Comparison of ENCODE assay signal across 15 cellular contexts in genomic region chr5:174306345-174307030, GRCh38.
"Had no signal": no experiment of that assay in that cellular context is flagged by ENCODE, and none has a peak within 500 bp of the region (broad histone marks: within the 10 kb centered on the region; RNA-seq: fewer than 3 reads in every experiment).

No MANE protein-coding gene starts in this region.

- DNase-seq: activated CD4-positive, alpha-beta T cell treated with anti-CD3 and anti-CD28 coated beads for 1 hour; activated CD4-positive, alpha-beta T cell treated with anti-CD3 and anti-CD28 coated beads, Interleukin-2, amount 50 U/mL, for 48 hours; activated CD8-positive, alpha-beta memory T cell treated with anti-CD3 and anti-CD28 coated beads, Interleukin-2, amount 10 ng/mL, durations not matched to agents 7 days and 5 days; activated effector memory CD4-positive, alpha-beta T cell treated with anti-CD3 and anti-CD28 coated beads, Interleukin-2, amount 50 U/mL, for 16 hours; activated T-cell treated with anti-CD3 and anti-CD28 coated beads, Interleukin-2, amount 50 U/mL, for 4 hours; amniotic stem cell; foreskin keratinocyte; mammary epithelial cell; nucleus accumbens; psoas muscle; sigmoid colon; stimulated activated CD4-positive, alpha-beta T cell treated with anti-CD3 and anti-CD28 coated beads, Interleukin-4, amount 100 ng/mL, for 1 hour; stimulated activated CD8-positive, alpha-beta memory T cell treated with anti-CD3 and anti-CD28 coated beads, Interleukin-4, amount 100 ng/mL, for 48 hours; stimulated activated naive CD8-positive, alpha-beta T cell treated with anti-CD3 and anti-CD28 coated beads, Interleukin-15, Interleukin-2, amounts not matched to agents 100 U/mL and 50 U/mL, for 24 hours; T-helper 9 cell had no signal
